ENCODE assay signal across 14 cellular contexts in genomic region chr14:101636081-101636560, GRCh38.
DNase-seq lines count a peak whose midpoint lies in the region; ATAC-seq lines count a peak whose summit lies in the region.
"Had no signal": no experiment of that assay in that cellular context is flagged by ENCODE, and none has a peak within 500 bp of the region (broad histone marks: within the 10 kb centered on the region; RNA-seq: fewer than 3 reads in every experiment).

No MANE protein-coding gene starts in this region.

- peak; percentile 59 for ATAC-seq in HG03066 (IDR thresholded peaks at IDR 0.05; ENCODE audit: low read depth, unreplicated experiment)

- peak; percentile 16 for DNase-seq in stimulated activated naive CD4-positive, alpha-beta T cell treated with Interleukin-2 at 50 U/mL for 16 hours (lab: John Stamatoyannopoulos, UW)
- DNase-seq in stimulated activated naive CD4-positive, alpha-beta T cell (lab: John Stamatoyannopoulos, UW): no peak
- DNase-seq in AML-193 (lab: John Stamatoyannopoulos, UW) (no peak), NCI-H2107 (lab: John Stamatoyannopoulos, UW) (no peak), NCI-H146 treated with DMSO at 0.1 percent for 48 hours (lab: John Stamatoyannopoulos, UW; ENCODE audit: unreplicated experiment) (no peak), anterior cingulate cortex (lab: John Stamatoyannopoulos, UW) (no peak)
- DNase-seq: activated CD4-positive, alpha-beta T cell treated with anti-CD3 and anti-CD28 coated beads, Interleukin-2, amount 10 ng/mL, durations not matched to agents 24 days and 14 days; hippocampal formation; MM.1S; NCI-H524; SJCRH30 had no signal

- peak overlapping the region; percentile 44 for H3K27ac ChIP-seq in angular gyrus (ENCODE audit: low read depth, low read length)
- H3K27ac ChIP-seq: HL-60, SJCRH30 had no signal
